Comparison of ENCODE assay signal across 7 cellular contexts in the genomic region with DNA sequence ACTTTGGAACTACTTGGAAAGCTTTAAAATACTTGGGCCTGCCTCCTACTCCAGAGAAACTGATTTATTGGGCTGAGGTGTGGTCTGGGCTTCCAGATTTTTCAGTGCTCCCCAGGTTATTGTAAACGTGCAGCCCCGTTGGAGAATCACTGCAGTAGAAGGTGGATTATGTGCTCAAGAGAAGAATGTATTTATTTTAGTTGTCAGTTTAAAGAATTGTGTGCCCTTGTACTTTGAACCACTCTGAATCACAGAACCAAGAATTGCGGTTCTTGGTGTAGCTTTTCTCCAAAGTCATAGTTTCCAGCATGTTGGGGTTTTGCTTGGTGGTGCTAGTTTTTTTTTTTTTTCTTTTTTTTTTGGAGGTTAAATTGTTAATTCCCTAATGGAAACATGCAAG. TPM values are rescaled to one million over a fixed set of nuclear protein-coding genes. Genes with fewer than 3 reads are reported as not detected.
A peak's percentile ranks its signal among the peaks of the same experiment; 100 is the strongest.
DNase-seq lines count a peak whose midpoint lies in the region; ATAC-seq and TF ChIP-seq lines count a peak whose summit lies in the region.

No MANE protein-coding gene starts in this region.

- peaks cover 71% of the 10 kb centered on the region for H3K36me3 Mint-ChIP-seq in activated CD8-positive, alpha-beta T cell treated with anti-CD3 and anti-CD28 coated beads, Interleukin-2, amount 10 ng/mL, durations not matched to agents 7 days and 5 days (ENCODE audit: low read depth)

- ATAC-seq in activated CD8-positive, alpha-beta T cell treated with anti-CD3 and anti-CD28 coated beads, Interleukin-2, amount 10 ng/mL, durations not matched to agents 7 days and 5 days, result no peak
- peak; percentile 34 for ATAC-seq in stimulated activated naive CD8-positive, alpha-beta T cell treated with anti-CD3 and anti-CD28 coated beads, Interleukin-15, Interleukin-2, amounts not matched to agents 100 U/mL and 50 U/mL, for 24 hours
- ATAC-seq in GM19397 (IDR thresholded peaks at IDR 0.05; ENCODE audit: unreplicated experiment) (no peak), HG03342 (IDR thresholded peaks at IDR 0.05; ENCODE audit: unreplicated experiment) (no peak)

- H3K9me3 Mint-ChIP-seq in activated CD8-positive, alpha-beta T cell treated with anti-CD3 and anti-CD28 coated beads, Interleukin-2, amount 10 ng/mL, durations not matched to agents 7 days and 5 days (ENCODE audit: insufficient read depth), result peaks cover 13% of the 10 kb centered on the region

- POLR2A ChIA-PET in activated CD8-positive, alpha-beta T cell treated with anti-CD3 and anti-CD28 coated beads, Interleukin-2, amount 10 ng/mL, durations not matched to agents 7 days and 5 days (lab: Charles Lee), result interaction anchor here (1.1 kb wide), 1 partner anchor 60 kb away, joined by 3 read pairs; no protein-coding TSS in a partner anchor

- H3K27ac Mint-ChIP-seq in activated CD8-positive, alpha-beta T cell treated with anti-CD3 and anti-CD28 coated beads, Interleukin-2, amount 10 ng/mL, durations not matched to agents 7 days and 5 days, result peak overlapping the region; percentile 90

- H3K4me3 ChIP-seq in HFF-Myc (replicated peaks; ENCODE audit: low read depth, low read length), result peak overlapping the region; percentile 91
- H3K4me3 ChIP-seq in iPS-18c (ENCODE audit: insufficient read depth, low read depth, low read length), result peak overlapping the region; percentile 84

- TF ChIP-seq CTCF in HFF-Myc (IDR thresholded peaks at IDR 0.05; ENCODE audit: low read depth, low read length, missing control alignments), result no peak

- CTCF ChIA-PET in activated CD8-positive, alpha-beta T cell treated with anti-CD3 and anti-CD28 coated beads, Interleukin-2, amount 10 ng/mL, durations not matched to agents 7 days and 5 days (lab: Charles Lee), result interaction anchor here (1.3 to 3.7 kb wide), 4 partner anchors 12 to 133 kb away, joined by 3 to 22 read pairs (median 8); no protein-coding TSS in a partner anchor

- no peaks in the 10 kb centered on the region for H3K27me3 Mint-ChIP-seq in activated CD8-positive, alpha-beta T cell treated with anti-CD3 and anti-CD28 coated beads, Interleukin-2, amount 10 ng/mL, durations not matched to agents 7 days and 5 days (ENCODE audit: low read depth)

- peak overlapping the region; percentile 89 for H3K4me3 Mint-ChIP-seq in activated CD8-positive, alpha-beta T cell treated with anti-CD3 and anti-CD28 coated beads, Interleukin-2, amount 10 ng/mL, durations not matched to agents 7 days and 5 days

- peaks cover 2% of the 10 kb centered on the region for H3K9me3 ChIP-seq in iPS-18c (ENCODE audit: control insufficient read depth, insufficient read depth, low read length)

- peaks cover 53% of the 10 kb centered on the region for H3K4me1 Mint-ChIP-seq in activated CD8-positive, alpha-beta T cell treated with anti-CD3 and anti-CD28 coated beads, Interleukin-2, amount 10 ng/mL, durations not matched to agents 7 days and 5 days (ENCODE audit: low read depth)

- DNase-seq in HFF-Myc (ENCODE audit: extremely low read depth, low read depth) (no peak), NCI-H446 treated with DMSO at 0.1 percent for 48 hours (lab: John Stamatoyannopoulos, UW) (no peak)
- no peak for DNase-seq in activated CD8-positive, alpha-beta T cell treated with anti-CD3 and anti-CD28 coated beads, Interleukin-2, amount 10 ng/mL, durations not matched to agents 7 days and 5 days
- peak; percentile 12 for DNase-seq in stimulated activated naive CD8-positive, alpha-beta T cell treated with anti-CD3 and anti-CD28 coated beads, Interleukin-15, Interleukin-2, amounts not matched to agents 100 U/mL and 50 U/mL, for 24 hours

RNA-seq across cellular contexts. Expression of gene TATDN2, which starts 1.6 kb away (rescaled TPM):
- 10 to 100 TPM; 57.0 to 61.6 TPM for total RNA-seq in activated CD8-positive, alpha-beta T cell treated with anti-CD3 and anti-CD28 coated beads, Interleukin-2, amount 10 ng/mL, durations not matched to agents 7 days and 5 days

RNA-seq across cellular contexts. Expression of gene GHRL, which starts 42.9 kb away (rescaled TPM):
- total RNA-seq in activated CD8-positive, alpha-beta T cell treated with anti-CD3 and anti-CD28 coated beads, Interleukin-2, amount 10 ng/mL, durations not matched to agents 7 days and 5 days, result under 1 TPM; 0.21 to 0.63 TPM
